Comparison of ENCODE assay signal across 1 cellular context in genomic region chr10:119308089-119308488, GRCh38.
TF ChIP-seq lines count a peak whose summit lies in the region.

No MANE protein-coding gene starts in this region.

TF ChIP-seq in H1, 55 proteins besides CTCF, POLR2A, EP300 and RAD21:
- TF ChIP-seq CBX5 (IDR thresholded peaks at IDR 0.05; ENCODE audit: low read depth, low read length) (no peak), TBP (IDR thresholded peaks at IDR 0.05; ENCODE audit: low read depth, low read length) (no peak), CEBPB (IDR thresholded peaks at IDR 0.05; ENCODE audit: low read depth, low read length) (no peak), JUN (IDR thresholded peaks at IDR 0.05; ENCODE audit: low read depth, low read length) (no peak)
